In genomic region chr1:111489604-111490003, GRCh38 we compare ENCODE assay signal across 17 cellular contexts. TPM values are rescaled to one million over a fixed set of nuclear protein-coding genes. Genes with fewer than 3 reads are reported as not detected.
A peak's percentile ranks its signal among the peaks of the same experiment; 100 is the strongest.
DNase-seq lines count a peak whose midpoint lies in the region; ATAC-seq and TF ChIP-seq lines count a peak whose summit lies in the region.
"Had no signal": no experiment of that assay in that cellular context is flagged by ENCODE, and none has a peak within 500 bp of the region (broad histone marks: within the 10 kb centered on the region; RNA-seq: fewer than 3 reads in every experiment).

No MANE protein-coding gene starts in this region.

- H3K9me3 Mint-ChIP-seq in CD14-positive monocyte = no peaks in the 10 kb centered on the region
- H3K9me3 Mint-ChIP-seq in activated B cell treated with CpG ODN at 0.5 μM for 24 hours = no peaks in the 10 kb centered on the region
- H3K9me3 Mint-ChIP-seq: type B pancreatic cell had no signal

- H3K9me3 ChIP-seq in smooth muscle cell (replicated peaks; ENCODE audit: low read depth) = no peaks in the 10 kb centered on the region

- H3K79me2 ChIP-seq in smooth muscle cell (ENCODE audit: low read depth) = no peaks in the 10 kb centered on the region

- H2AFZ ChIP-seq in smooth muscle cell (ENCODE audit: low read depth) = no peak overlapping the region

- no peaks in the 10 kb centered on the region for H3F3A ChIP-seq in smooth muscle cell (ENCODE audit: low read depth)

- H3K9ac ChIP-seq in smooth muscle cell (ENCODE audit: low read depth) = no peak overlapping the region

- no peak overlapping the region for H3K27ac ChIP-seq in smooth muscle cell (ENCODE audit: low read depth)
- H3K27ac ChIP-seq: foreskin keratinocyte had no signal

- no peaks in the 10 kb centered on the region for H4K20me1 ChIP-seq in smooth muscle cell (ENCODE audit: low read depth)

- no peaks in the 10 kb centered on the region for H3K27me3 Mint-ChIP-seq in CD14-positive monocyte (ENCODE audit: low read depth in 3 of 3)
- H3K27me3 Mint-ChIP-seq in activated B cell treated with CpG ODN at 0.5 μM for 24 hours = no peaks in the 10 kb centered on the region

- POLR2A ChIA-PET in activated B cell treated with CpG ODN at 0.5 μM for 24 hours (lab: Charles Lee) = interaction anchor here (1.1 to 2.4 kb wide), 2 partner anchors 9 to 19 kb away, joined by 3 to 8 read pairs; no protein-coding TSS in a partner anchor

- no peak overlapping the region for H3K4me2 ChIP-seq in smooth muscle cell

- H3K4me3 Mint-ChIP-seq in CD14-positive monocyte (peak overlapping the region in 1 of 2 donors; percentile 22), activated B cell treated with CpG ODN at 0.5 μM for 24 hours (no peak overlapping the region)
- H3K4me3 Mint-ChIP-seq: type B pancreatic cell had no signal

- no peaks in the 10 kb centered on the region for H3K4me1 ChIP-seq in smooth muscle cell (ENCODE audit: low read depth)
- H3K4me1 ChIP-seq: foreskin keratinocyte had no signal

- DNase-seq in CD14-positive monocyte (ENCODE audit: low spot score) (no peak), activated B cell treated with CpG ODN at 0.5 μM for 24 hours (no peak), left ventricle myocardium superior (no peak), pons (ENCODE audit: low spot score) (peak; percentile 84), smooth muscle cell (lab: John Stamatoyannopoulos, UW; ENCODE audit: unreplicated experiment) (no peak), DMS53 treated with DMSO at 0.1 percent for 48 hours (lab: John Stamatoyannopoulos, UW; ENCODE audit: unreplicated experiment) (no peak)
- DNase-seq: activated CD8-positive, alpha-beta memory T cell treated with anti-CD3 and anti-CD28 coated beads, Interleukin-2, amount 50 U/mL, for 4 hours; foreskin keratinocyte; kidney glomerular epithelial cell; NCI-H1436 treated with DMSO at 0.1 percent for 48 hours; NCI-H526; SHP77 treated with DMSO at 0.1 percent for 48 hours; stimulated activated CD4-positive, alpha-beta T cell treated with anti-CD3 and anti-CD28 coated beads, Interleukin-12 subunit alpha, Interleukin-12 subunit beta, amount 100 ng/mL, for 4 hours had no signal

- H3K4me3 ChIP-seq in smooth muscle cell = no peak overlapping the region

- 92% methylated on average over 4 of the region's 4 CpGs for WGBS in smooth muscle cell (ENCODE audit: low lambda C conversion rate)

- TF ChIP-seq CTCF in CD14-positive monocyte (IDR thresholded peaks at IDR 0.05) (no peak), activated B cell treated with CpG ODN at 0.5 μM for 24 hours (IDR thresholded peaks at IDR 0.05) (no peak), smooth muscle cell (IDR thresholded peaks at IDR 0.05; ENCODE audit: borderline replicate concordance, insufficient read depth, poor library complexity, severe bottlenecking) (no peak)

- H3K4me1 Mint-ChIP-seq in CD14-positive monocyte (peaks cover 50% of the 10 kb centered on the region), activated B cell treated with CpG ODN at 0.5 μM for 24 hours (peaks cover 9% of the 10 kb centered on the region)

- intact Hi-C loops in CD14-positive monocyte (cut with micrococcal nuclease) (loop anchor here in 1 of 2 donors (10.0 kb wide), 2 partner anchors 165 to 255 kb away; no protein-coding TSS in a partner anchor), activated B cell treated with CpG ODN at 0.5 μM for 24 hours (cut with micrococcal nuclease) (loop anchor here (1.0 kb wide), 1 partner anchor 19 kb away; no protein-coding TSS in a partner anchor), left ventricle myocardium superior (cut with micrococcal nuclease) (loop anchor here (10.0 kb wide), 1 partner anchor 275 kb away; no protein-coding TSS in a partner anchor)

- H3K36me3 ChIP-seq in smooth muscle cell (ENCODE audit: low read depth) = no peaks in the 10 kb centered on the region

- peak; percentile 87 for ATAC-seq in activated B cell treated with CpG ODN at 0.5 μM for 24 hours (ENCODE audit: low read depth)
- peak; percentile 89 for ATAC-seq in left ventricle myocardium superior
- no peak for ATAC-seq in HG02678 (IDR thresholded peaks at IDR 0.05; ENCODE audit: unreplicated experiment)
- no peak for ATAC-seq in GM18907 (IDR thresholded peaks at IDR 0.05; ENCODE audit: unreplicated experiment)
- ATAC-seq: foreskin keratinocyte had no signal

- H3K27ac Mint-ChIP-seq in CD14-positive monocyte (peak overlapping the region; percentile 88 to 96 (median 94)), activated B cell treated with CpG ODN at 0.5 μM for 24 hours (peak overlapping the region; percentile 50)
- H3K27ac Mint-ChIP-seq: type B pancreatic cell had no signal

- H3K27me3 ChIP-seq in smooth muscle cell (ENCODE audit: low read depth) = no peaks in the 10 kb centered on the region

- CTCF ChIA-PET in activated B cell treated with CpG ODN at 0.5 μM for 24 hours (lab: Charles Lee) = interaction anchor here (0.8 to 3.4 kb wide), 9 partner anchors 9 to 280 kb away, joined by 3 to 34 read pairs (median 3); partner anchors contain the start of genes ADORA3 and TMIGD3

- H3K36me3 Mint-ChIP-seq in CD14-positive monocyte (no peaks in the 10 kb centered on the region), activated B cell treated with CpG ODN at 0.5 μM for 24 hours (ENCODE audit: low read depth) (no peaks in the 10 kb centered on the region)
- H3K36me3 Mint-ChIP-seq: type B pancreatic cell had no signal

RNA-seq across cellular contexts. Expression of gene ADORA3, which starts 13.8 kb away (rescaled TPM):
- polyA plus RNA-seq in CD14-positive monocyte (1 to 10 TPM; 1.1 to 2.7 TPM), smooth muscle cell (0.14 TPM in 1 of 2 replicates, not detected in the other)
- total RNA-seq in activated B cell treated with CpG ODN at 0.5 μM for 24 hours (not detected in 2 replicates), left ventricle myocardium superior (4.1 TPM), smooth muscle cell (not detected in 2 replicates)
- total RNA-seq: foreskin keratinocyte had no signal
- polyA plus RNA-seq: foreskin keratinocyte had no signal

RNA-seq across cellular contexts. Expression of gene TMIGD3, which starts 13.8 kb away (rescaled TPM):
- polyA plus RNA-seq in CD14-positive monocyte (1 to 10 TPM; 2.1 to 3.1 TPM), smooth muscle cell (not detected in 2 replicates)
- total RNA-seq in activated B cell treated with CpG ODN at 0.5 μM for 24 hours (not detected in 2 replicates), left ventricle myocardium superior (0.64 TPM), smooth muscle cell (not detected in 2 replicates)
- total RNA-seq: dermis microvascular lymphatic vessel endothelial cell, foreskin keratinocyte had no signal
- polyA plus RNA-seq: foreskin keratinocyte had no signal

RNA-seq across cellular contexts. Expression of gene C1orf162, which starts 15.8 kb away (rescaled TPM):
- 100 to 1,000 TPM; 630 to 744 TPM for polyA plus RNA-seq in CD14-positive monocyte
- 29.4 and 33.2 TPM in 2 replicates for total RNA-seq in activated B cell treated with CpG ODN at 0.5 μM for 24 hours
- total RNA-seq in left ventricle myocardium superior = 8.0 TPM
- total RNA-seq in smooth muscle cell = 0.13 TPM in 1 of 2 replicates, not detected in the other
- 0.42 TPM in 1 of 2 replicates, not detected in the other for polyA plus RNA-seq in smooth muscle cell

RNA-seq across cellular contexts. Expression of gene ATP5PB, which starts 40.3 kb away (rescaled TPM):
- polyA plus RNA-seq in CD14-positive monocyte (100 to 1,000 TPM; 557 to 597 TPM), smooth muscle cell (272 and 296 TPM in 2 replicates)
- total RNA-seq in activated B cell treated with CpG ODN at 0.5 μM for 24 hours (220 and 229 TPM in 2 replicates), left ventricle myocardium superior (714 TPM), smooth muscle cell (289 and 350 TPM in 2 replicates)

RNA-seq across cellular contexts. Expression of gene WDR77, which starts 40.5 kb away (rescaled TPM):
- polyA plus RNA-seq in CD14-positive monocyte = 10 to 100 TPM; 26.4 to 28.1 TPM
- total RNA-seq in activated B cell treated with CpG ODN at 0.5 μM for 24 hours = 55.8 and 63.3 TPM in 2 replicates
- 27.3 TPM for total RNA-seq in left ventricle myocardium superior
- 22.5 and 43.3 TPM in 2 replicates for total RNA-seq in smooth muscle cell
- polyA plus RNA-seq in smooth muscle cell = 35.0 and 36.7 TPM in 2 replicates

Comparison
In these comparisons a context has a peak if more than half of its experiments do, and no peak if none do; other contexts are left out.
1. ATAC-seq: peak in activated B cell treated with CpG ODN at 0.5 μM for 24 hours (single experiment) and left ventricle myocardium superior (single experiment); none in HG02678 (single experiment) and GM18907 (single experiment).